ENCODE assay signal across 8 cellular contexts in genomic region chr17:36242046-36242445, GRCh38. TPM values are rescaled to one million over a fixed set of nuclear protein-coding genes. Genes with fewer than 3 reads are reported as not detected.
"Had no signal": no experiment of that assay in that cellular context is flagged by ENCODE, and none has a peak within 500 bp of the region (broad histone marks: within the 10 kb centered on the region; RNA-seq: fewer than 3 reads in every experiment).

No MANE protein-coding gene starts in this region.

RNA-seq across cellular contexts. Expression of gene TBC1D3I, which starts 22.3 kb away (rescaled TPM):
- total RNA-seq: activated naive CD8-positive, alpha-beta T cell treated with anti-CD3 and anti-CD28 coated beads for 36 hours; ascending aorta; body of pancreas; bronchial epithelial cell; cardiac muscle cell; cerebellum had no signal

RNA-seq across cellular contexts. Expression of gene CCL4L2, which starts 31.2 kb away (rescaled TPM):
- total RNA-seq: ascending aorta, body of pancreas, bronchial epithelial cell, cardiac muscle cell, cardiac septum, chondrocyte had no signal

RNA-seq across cellular contexts. Expression of gene CCL3L1, which starts 45.5 kb away (rescaled TPM):
- total RNA-seq: ascending aorta, bronchial epithelial cell, cardiac muscle cell, cardiac septum, chondrocyte had no signal
